Comparison of ENCODE assay signal across 9 cellular contexts in the genomic region with DNA sequence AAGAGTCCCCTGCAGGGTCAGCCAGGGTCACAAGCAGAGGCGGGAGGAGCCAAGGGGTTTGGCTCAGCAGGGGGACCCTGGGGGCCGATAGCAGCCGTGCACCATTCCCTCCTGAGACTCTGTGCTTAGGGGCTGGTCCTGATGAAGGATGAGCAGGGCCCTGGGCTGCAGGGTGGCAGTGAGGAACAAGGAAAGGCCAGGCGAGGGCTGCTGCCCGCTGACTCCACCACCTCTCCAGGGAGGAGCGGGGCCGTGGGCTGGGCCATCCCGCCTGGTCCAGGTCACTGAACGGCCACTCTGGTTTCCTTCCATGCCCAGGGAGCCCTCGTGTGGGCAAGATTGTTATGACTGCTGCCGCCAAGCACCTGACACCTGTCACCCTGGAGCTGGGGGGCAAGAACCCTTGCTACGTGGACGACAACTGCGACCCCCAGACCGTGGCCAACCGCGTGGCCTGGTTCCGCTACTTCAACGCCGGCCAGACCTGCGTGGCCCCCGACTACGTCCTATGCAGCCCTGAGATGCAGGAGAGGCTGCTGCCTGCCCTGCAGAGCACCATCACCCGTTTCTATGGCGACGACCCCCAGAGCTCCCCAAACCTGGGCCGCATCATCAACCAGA. TPM values are rescaled to one million over a fixed set of nuclear protein-coding genes. Genes with fewer than 3 reads are reported as not detected.
DNase-seq lines count a peak whose midpoint lies in the region; ATAC-seq and TF ChIP-seq lines count a peak whose summit lies in the region.
"Had no signal": no experiment of that assay in that cellular context is flagged by ENCODE, and none has a peak within 500 bp of the region (broad histone marks: within the 10 kb centered on the region; RNA-seq: fewer than 3 reads in every experiment).

No MANE protein-coding gene starts in this region.

- 72 to 83% methylated on average over 14 to 20 of the region's 27 CpGs for WGBS in thyroid gland, 2 donors

- no peak for ATAC-seq in HG02938 (IDR thresholded peaks at IDR 0.05; ENCODE audit: unreplicated experiment)
- ATAC-seq in GM21786 (IDR thresholded peaks at IDR 0.05; ENCODE audit: unreplicated experiment) = no peak

- H3K36me3 ChIP-seq in left ventricle myocardium inferior (peaks cover 5% of the 10 kb centered on the region), thyroid gland (no peaks in the 10 kb centered on the region)
- H3K36me3 ChIP-seq: SJCRH30 had no signal

- DNase-seq in NCI-H82 (lab: John Stamatoyannopoulos, UW) = peak; percentile 10
- DNase-seq in NCI-H82 treated with DMSO at 0.1 percent for 48 hours (lab: John Stamatoyannopoulos, UW; ENCODE audit: unreplicated experiment) = no peak
- DNase-seq in SK-N-DZ (ENCODE audit: low spot score) = peak; percentile 64
- no peak for DNase-seq in left ventricle myocardium inferior
- peak; percentile 53 to 57 for DNase-seq in thyroid gland
- DNase-seq in GM03348 (ENCODE audit: low spot score) = no peak

- TF ChIP-seq CTCF in left ventricle myocardium inferior (IDR thresholded peaks at IDR 0.05; ENCODE audit: borderline replicate concordance) = peak; percentile 42
- TF ChIP-seq CTCF in thyroid gland (IDR thresholded peaks at IDR 0.05) = peak in 4 of 6 experiments; percentile 24 to 38 (median 36)

- no peak overlapping the region for H3K4me3 ChIP-seq in left ventricle myocardium inferior
- no peak overlapping the region for H3K4me3 ChIP-seq in thyroid gland (replicated peaks in 1 of 3)
- H3K4me3 ChIP-seq: SJCRH30 had no signal

- no peak for TF ChIP-seq POLR2A in thyroid gland (IDR thresholded peaks at IDR 0.05)

- intact Hi-C loops in left ventricle myocardium inferior (cut with micrococcal nuclease) (no loop called here), thyroid gland (cut with DNase I) (no loop called here)

- H3K9me3 ChIP-seq in left ventricle myocardium inferior (replicated peaks) (peaks cover 11% of the 10 kb centered on the region), thyroid gland (no peaks in the 10 kb centered on the region)
- H3K9me3 ChIP-seq: SJCRH30 had no signal

- H3K27me3 ChIP-seq in left ventricle myocardium inferior (ENCODE audit: low read depth) = no peaks in the 10 kb centered on the region
- no peaks in the 10 kb centered on the region for H3K27me3 ChIP-seq in thyroid gland
- H3K27me3 ChIP-seq: SJCRH30 had no signal

- H3K27ac ChIP-seq in left ventricle myocardium inferior (replicated peaks) (no peak overlapping the region), thyroid gland (no peak overlapping the region)
- H3K27ac ChIP-seq: SJCRH30 had no signal

- peaks cover 9% of the 10 kb centered on the region for H3K4me1 ChIP-seq in left ventricle myocardium inferior
- H3K4me1 ChIP-seq in thyroid gland = peaks cover 0 to 6% of the 10 kb centered on the region in 2 donors

RNA-seq across cellular contexts. Expression of gene NDUFS8, which starts 9.2 kb away (rescaled TPM):
- polyA plus RNA-seq in SK-N-DZ (2014; cell fraction: cytosol; rRNA removed) = 239 and 267 TPM in 2 replicates
- polyA plus RNA-seq in SK-N-DZ (2014; cell fraction: nucleus; rRNA removed) = 236 and 267 TPM in 2 replicates
- 436 TPM for total RNA-seq in left ventricle myocardium inferior
- 100 to 1,000 TPM; 222 to 310 (median 254) TPM for total RNA-seq in thyroid gland

RNA-seq across cellular contexts. Expression of gene ALDH3B1, which starts 11.2 kb away (rescaled TPM):
- 0.77 and 1.3 TPM in 2 replicates for polyA plus RNA-seq in SK-N-DZ (2014; cell fraction: cytosol; rRNA removed)
- 1.1 TPM in 2 replicates for polyA plus RNA-seq in SK-N-DZ (2014; cell fraction: nucleus; rRNA removed)
- total RNA-seq in left ventricle myocardium inferior (3.7 TPM), thyroid gland (1 to 10 TPM; 3.0 to 6.6 (median 3.5) TPM)

RNA-seq across cellular contexts. Expression of gene UNC93B1, which starts 17.4 kb away (rescaled TPM):
- polyA plus RNA-seq in SK-N-DZ (2014; cell fraction: cytosol; rRNA removed) = 1.2 and 4.6 TPM in 2 replicates
- 0.55 and 5.1 TPM in 2 replicates for polyA plus RNA-seq in SK-N-DZ (2014; cell fraction: nucleus; rRNA removed)
- total RNA-seq in left ventricle myocardium inferior (6.1 TPM), thyroid gland (10 to 100 TPM; 25.7 to 49.2 (median 36.3) TPM)
- total RNA-seq: SJCRH30 had no signal

RNA-seq across cellular contexts. Expression of gene TCIRG1, which starts 17.5 kb away (rescaled TPM):
- polyA plus RNA-seq in SK-N-DZ (2014; cell fraction: cytosol; rRNA removed) = 25.9 and 34.5 TPM in 2 replicates
- 992 and 1,068 TPM in 2 replicates for polyA plus RNA-seq in SK-N-DZ (2014; cell fraction: nucleus; rRNA removed)
- total RNA-seq in left ventricle myocardium inferior (23.4 TPM), thyroid gland (100 to 1,000 TPM in 3 of 4 donors, 10 to 100 TPM in 1; 74.8 to 141 (median 121) TPM)

Comparison
In these comparisons a context has a peak if more than half of its experiments do, and no peak if none do; other contexts are left out.
1. DNase-seq: peak in NCI-H82 (single experiment), SK-N-DZ (single experiment) and thyroid gland (2 of 2); none in NCI-H82 treated with DMSO at 0.1 percent for 48 hours (single experiment), left ventricle myocardium inferior (single experiment) and GM03348 (single experiment).